28 cellular contexts compared by ENCODE assay signal in genomic region chr2:64420675-64421074, GRCh38.
"Had no signal": no experiment of that assay in that cellular context is flagged by ENCODE, and none has a peak within 500 bp of the region (broad histone marks: within the 10 kb centered on the region; RNA-seq: fewer than 3 reads in every experiment).

No MANE protein-coding gene starts in this region.

- H3K27me3 ChIP-seq: dorsolateral prefrontal cortex, foreskin keratinocyte, heart right ventricle, neutrophil, pancreas, sigmoid colon, tibial nerve, upper lobe of left lung had no signal

- H3K27ac ChIP-seq: cardiac muscle cell, epithelial cell of prostate, foreskin keratinocyte, neutrophil, pancreas, prostate gland, sigmoid colon, tibial nerve, upper lobe of left lung had no signal

- H3K36me3 ChIP-seq: cardiac muscle cell, heart right ventricle, neutrophil, pancreas, prostate gland, sigmoid colon, tibial nerve, upper lobe of left lung had no signal

- H3K4me1 ChIP-seq: foreskin keratinocyte, pancreas, prostate gland, sigmoid colon had no signal

- H3K9me3 ChIP-seq: heart right ventricle, mucosa of descending colon, neutrophil, pancreas, prostate gland, sigmoid colon, tibial nerve, upper lobe of left lung had no signal

- ATAC-seq: esophagus mucosa; foreskin keratinocyte; heart right ventricle; mucosa of descending colon; natural killer cell treated with Interleukin-12 subunit alpha and Interleukin-12 subunit beta and Interleukin-15 and Interleukin-18, amount 100 ng/mL, for 72 hours; pancreas; right cardiac atrium; stimulated activated naive CD8-positive, alpha-beta T cell treated with anti-CD3 and anti-CD28 coated beads, Interleukin-15, amount 100 ng/mL, for 72 hours had no signal

- DNase-seq: dorsolateral prefrontal cortex; effector CD4-positive, alpha-beta T cell; endodermal cell; foreskin keratinocyte; glutamatergic neuron; heart right ventricle; islet precursor cell; kidney glomerular epithelial cell; mucosa of descending colon; naive B cell; pancreas; right cardiac atrium; sigmoid colon; small intestine; stimulated activated CD4-positive, alpha-beta T cell treated with anti-CD3 and anti-CD28 coated beads, Interleukin-15, amount 100 ng/mL, for 24 hours; stimulated activated CD4-positive, alpha-beta T cell treated with anti-CD3 and anti-CD28 coated beads, Interleukin-4, amount 100 ng/mL, for 1 hour; stimulated activated CD8-positive, alpha-beta memory T cell treated with anti-CD3 and anti-CD28 coated beads, Interleukin-4, amount 100 ng/mL, for 48 hours; stimulated activated naive CD4-positive, alpha-beta T cell; stimulated activated naive CD8-positive, alpha-beta T cell treated with anti-CD3 and anti-CD28 coated beads, Interleukin-15, amount 100 ng/mL, for 72 hours; upper lobe of left lung had no signal

- H3K4me3 ChIP-seq: cardiac muscle cell, dorsolateral prefrontal cortex, heart right ventricle, lung, mucosa of descending colon, pancreas, prostate gland, sigmoid colon, tibial nerve, upper lobe of left lung had no signal
